In genomic region chr1:5611431-5611830, GRCh38 we compare ENCODE assay signal across 16 cellular contexts.
"Had no signal": no experiment of that assay in that cellular context is flagged by ENCODE, and none has a peak within 500 bp of the region (broad histone marks: within the 10 kb centered on the region; RNA-seq: fewer than 3 reads in every experiment).

No MANE protein-coding gene starts in this region.

- H3K9me3 Mint-ChIP-seq: activated CD4-positive, alpha-beta T cell treated with anti-CD3 and anti-CD28 coated beads, Interleukin-2, amount 10 ng/mL, durations not matched to agents 24 days and 14 days; activated naive CD4-positive, alpha-beta T cell treated with anti-CD3 and anti-CD28 coated beads for 36 hours; T-helper 1 cell treated with Interleukin-12 subunit alpha and Interleukin-12 subunit beta and Interleukin-4 antibody, amounts not matched to agents 30 μg/mL and 1 μg/mL, for 36 hours had no signal

- H3K27ac ChIP-seq: ascending aorta, left lung, sigmoid colon, tibial artery, uterus had no signal

- H3K36me3 ChIP-seq: ascending aorta, left lung, sigmoid colon, tibial artery, uterus had no signal

- H3K9me3 ChIP-seq: ascending aorta, left lung, uterus had no signal

- H3K27me3 ChIP-seq: ascending aorta had no signal

- H3K4me1 ChIP-seq: ascending aorta, left lung, sigmoid colon, tibial artery, uterus had no signal

- H3K4me3 ChIP-seq: ascending aorta, left lung, sigmoid colon, tibial artery, uterus had no signal

- H3K27ac Mint-ChIP-seq: activated CD4-positive, alpha-beta T cell treated with anti-CD3 and anti-CD28 coated beads, Interleukin-2, amount 10 ng/mL, durations not matched to agents 24 days and 14 days; activated CD8-positive, alpha-beta T cell treated with anti-CD3 and anti-CD28 coated beads for 36 hours; activated naive CD4-positive, alpha-beta T cell treated with anti-CD3 and anti-CD28 coated beads for 36 hours; activated T-cell treated with anti-CD3 and anti-CD28 coated beads, Interleukin-2, amount 50 U/mL, for 24 hours; T-helper 1 cell treated with Interleukin-12 subunit alpha and Interleukin-12 subunit beta and Interleukin-4 antibody, amounts not matched to agents 30 μg/mL and 1 μg/mL, for 36 hours had no signal

- DNase-seq: activated CD4-positive, alpha-beta T cell treated with anti-CD3 and anti-CD28 coated beads, Interleukin-2, amount 10 ng/mL, durations not matched to agents 24 days and 14 days; activated CD8-positive, alpha-beta T cell treated with anti-CD3 and anti-CD28 coated beads for 36 hours; activated naive CD4-positive, alpha-beta T cell treated with anti-CD3 and anti-CD28 coated beads for 36 hours; activated T-cell treated with anti-CD3 and anti-CD28 coated beads, Interleukin-2, amount 50 U/mL, for 24 hours; effector CD8-positive, alpha-beta T cell; kidney; left lung; mammary epithelial cell; nephron progenitor cell; nucleus accumbens; sigmoid colon; stimulated activated naive CD4-positive, alpha-beta T cell; tibial artery; uterus had no signal

- ATAC-seq: activated CD8-positive, alpha-beta T cell treated with anti-CD3 and anti-CD28 coated beads for 36 hours; left lung had no signal

- H3K4me3 Mint-ChIP-seq: activated CD4-positive, alpha-beta T cell treated with anti-CD3 and anti-CD28 coated beads, Interleukin-2, amount 10 ng/mL, durations not matched to agents 24 days and 14 days; activated CD8-positive, alpha-beta T cell treated with anti-CD3 and anti-CD28 coated beads for 36 hours; activated naive CD4-positive, alpha-beta T cell treated with anti-CD3 and anti-CD28 coated beads for 36 hours; activated T-cell treated with anti-CD3 and anti-CD28 coated beads, Interleukin-2, amount 50 U/mL, for 24 hours; nephron progenitor cell; T-helper 1 cell treated with Interleukin-12 subunit alpha and Interleukin-12 subunit beta and Interleukin-4 antibody, amounts not matched to agents 30 μg/mL and 1 μg/mL, for 36 hours had no signal

- H3K4me1 Mint-ChIP-seq: activated CD4-positive, alpha-beta T cell treated with anti-CD3 and anti-CD28 coated beads, Interleukin-2, amount 10 ng/mL, durations not matched to agents 24 days and 14 days had no signal
